22 cellular contexts compared by ENCODE assay signal in genomic region chr18:39796413-39796812, GRCh38.
DNase-seq lines count a peak whose midpoint lies in the region; ATAC-seq and TF ChIP-seq lines count a peak whose summit lies in the region.
"Had no signal": no experiment of that assay in that cellular context is flagged by ENCODE, and none has a peak within 500 bp of the region (broad histone marks: within the 10 kb centered on the region; RNA-seq: fewer than 3 reads in every experiment).

No MANE protein-coding gene starts in this region.

- H3K27ac ChIP-seq in breast epithelium (no peak overlapping the region), hepatocyte (peak overlapping the region; percentile 70)
- H3K27ac ChIP-seq: esophagus muscularis mucosa, thoracic aorta had no signal

- intact Hi-C loops in MCF 10A (cut with micrococcal nuclease) (no loop called here), breast epithelium (cut with DNase I; ENCODE audit: low total_unique reads) (no loop called here)

- CTCF ChIA-PET in MCF 10A (lab: Yijun Ruan, JAX) = interaction anchor here (0.5 to 2.4 kb wide), 5 partner anchors 9 to 1296 kb away, joined by 3 to 8 read pairs (median 4); no protein-coding TSS in a partner anchor

- DNase-seq in MCF 10A (ENCODE audit: unreplicated experiment) (no peak), breast epithelium (ENCODE audit: low spot score in 2 of 2) (no peak), SW480 (ENCODE audit: low spot score) (peak; percentile 45), hepatocyte (ENCODE audit: low spot score) (peak; percentile 46), RKO (ENCODE audit: low spot score) (no peak), NCI-H1417 (lab: John Stamatoyannopoulos, UW) (no peak)
- DNase-seq in activated T-cell treated with anti-CD3 and anti-CD28 coated beads, Interleukin-2, amount 50 U/mL, for 48 hours = no peak
- DNase-seq: activated CD4-positive, alpha-beta memory T cell treated with anti-CD3 and anti-CD28 coated beads, Interleukin-2, amount 10 ng/mL, durations not matched to agents 7 days and 5 days; activated naive CD4-positive, alpha-beta T cell treated with Interleukin-2 at 50 U/mL for 16 hours; activated T-cell treated with anti-CD3 and anti-CD28 coated beads, Interleukin-2, amount 50 U/mL, for 1 hour; caudate nucleus; glutamatergic neuron; HFFc6; NCI-H1436 treated with DMSO at 0.1 percent for 48 hours; occipital lobe; Right ventricle myocardium superior; T-cell had no signal

- H3K27me3 Mint-ChIP-seq in MCF 10A (ENCODE audit: insufficient read depth, unreplicated experiment) = no peaks in the 10 kb centered on the region
- H3K27me3 Mint-ChIP-seq: activated CD4-positive, alpha-beta memory T cell treated with anti-CD3 and anti-CD28 coated beads, Interleukin-2, amount 10 ng/mL, durations not matched to agents 7 days and 5 days had no signal

- peak overlapping the region; percentile 62 for H3K4me3 Mint-ChIP-seq in MCF 10A (ENCODE audit: unreplicated experiment)
- H3K4me3 Mint-ChIP-seq: activated CD4-positive, alpha-beta memory T cell treated with anti-CD3 and anti-CD28 coated beads, Interleukin-2, amount 10 ng/mL, durations not matched to agents 7 days and 5 days; HFFc6; stimulated activated effector memory CD8-positive, alpha-beta T cell treated with anti-CD3 and anti-CD28 coated beads, Interleukin-12 subunit alpha, Interleukin-12 subunit beta, amount 100 ng/mL, for 72 hours; T-cell had no signal

- H3K36me3 ChIP-seq in breast epithelium (no peaks in the 10 kb centered on the region), hepatocyte (replicated peaks; ENCODE audit: insufficient read depth, low read depth) (no peaks in the 10 kb centered on the region)
- H3K36me3 ChIP-seq: esophagus muscularis mucosa, thoracic aorta had no signal

- H3K4me3 ChIP-seq in breast epithelium (no peak overlapping the region), hepatocyte (no peak overlapping the region)
- H3K4me3 ChIP-seq: esophagus muscularis mucosa, thoracic aorta had no signal

- H3K9me2 ChIP-seq in hepatocyte (replicated peaks; ENCODE audit: insufficient read depth) = no peaks in the 10 kb centered on the region

- H3K36me3 Mint-ChIP-seq in MCF 10A (ENCODE audit: insufficient read depth, unreplicated experiment) = peaks cover 12% of the 10 kb centered on the region
- H3K36me3 Mint-ChIP-seq: stimulated activated effector memory CD8-positive, alpha-beta T cell treated with anti-CD3 and anti-CD28 coated beads, Interleukin-12 subunit alpha, Interleukin-12 subunit beta, amount 100 ng/mL, for 72 hours; T-cell had no signal

- no peak for TF ChIP-seq CTCF in MCF 10A (IDR thresholded peaks at IDR 0.05; ENCODE audit: unreplicated experiment)
- no peak for TF ChIP-seq CTCF in breast epithelium (IDR thresholded peaks at IDR 0.05)
- no peak for TF ChIP-seq CTCF in hepatocyte (IDR thresholded peaks at IDR 0.05; ENCODE audit: poor library complexity)

- H4K20me1 ChIP-seq in hepatocyte (ENCODE audit: insufficient read depth, poor library complexity, severe bottlenecking) = no peaks in the 10 kb centered on the region

- peak overlapping the region; percentile 68 for H3K4me2 ChIP-seq in hepatocyte

- peaks cover 44% of the 10 kb centered on the region for H3K4me1 Mint-ChIP-seq in MCF 10A (ENCODE audit: insufficient read depth, unreplicated experiment)
- H3K4me1 Mint-ChIP-seq: activated CD4-positive, alpha-beta memory T cell treated with anti-CD3 and anti-CD28 coated beads, Interleukin-2, amount 10 ng/mL, durations not matched to agents 7 days and 5 days; stimulated activated effector memory CD8-positive, alpha-beta T cell treated with anti-CD3 and anti-CD28 coated beads, Interleukin-12 subunit alpha, Interleukin-12 subunit beta, amount 100 ng/mL, for 72 hours had no signal

- H3K9me3 ChIP-seq in breast epithelium (no peaks in the 10 kb centered on the region), hepatocyte (ENCODE audit: low read depth) (no peaks in the 10 kb centered on the region)
- H3K9me3 ChIP-seq: esophagus muscularis mucosa, thoracic aorta had no signal

- TF ChIP-seq POLR2A in breast epithelium (IDR thresholded peaks at IDR 0.05) = no peak

- POLR2A ChIA-PET in MCF 10A (lab: Yijun Ruan, JAX) = interaction anchor here (0.6 to 5.9 kb wide), 7 partner anchors 8 to 518 kb away, joined by 3 to 34 read pairs (median 3); no protein-coding TSS in a partner anchor

- H3K27ac Mint-ChIP-seq in MCF 10A (ENCODE audit: low read depth, unreplicated experiment) = peak overlapping the region; percentile 49
- H3K27ac Mint-ChIP-seq: activated CD4-positive, alpha-beta memory T cell treated with anti-CD3 and anti-CD28 coated beads, Interleukin-2, amount 10 ng/mL, durations not matched to agents 7 days and 5 days; HFFc6; stimulated activated effector memory CD8-positive, alpha-beta T cell treated with anti-CD3 and anti-CD28 coated beads, Interleukin-12 subunit alpha, Interleukin-12 subunit beta, amount 100 ng/mL, for 72 hours; T-cell had no signal

- 81% methylated on average over 3 of the region's 3 CpGs for WGBS in hepatocyte (ENCODE audit: low lambda C conversion rate, missing lambda C conversion rate)

- no peaks in the 10 kb centered on the region for H3K27me3 ChIP-seq in breast epithelium
- no peaks in the 10 kb centered on the region for H3K27me3 ChIP-seq in hepatocyte

- H3K9me3 Mint-ChIP-seq in MCF 10A (ENCODE audit: unreplicated experiment) = no peaks in the 10 kb centered on the region
- H3K9me3 Mint-ChIP-seq: HFFc6 had no signal

- ATAC-seq in HG02623 (IDR thresholded peaks at IDR 0.05; ENCODE audit: unreplicated experiment) = no peak
- ATAC-seq: right cardiac atrium; stimulated activated effector memory CD8-positive, alpha-beta T cell treated with anti-CD3 and anti-CD28 coated beads, Interleukin-12 subunit alpha, Interleukin-12 subunit beta, amount 100 ng/mL, for 72 hours; T-cell had no signal

- H3K79me2 ChIP-seq in hepatocyte = peaks cover 4% of the 10 kb centered on the region

- H2AFZ ChIP-seq in hepatocyte = peak overlapping the region; percentile 39

- no TSS peak for BruUV-seq in MCF 10A (replicated peaks; lab: Mats Ljungman, UMichigan)

- H3K4me1 ChIP-seq in breast epithelium (no peaks in the 10 kb centered on the region), hepatocyte (ENCODE audit: insufficient read depth) (no peaks in the 10 kb centered on the region)

Comparison
In these comparisons a context has a peak if more than half of its experiments do, and no peak if none do; other contexts are left out.
1. DNase-seq: peak in SW480 (single experiment) and hepatocyte (single experiment); none in MCF 10A (single experiment), breast epithelium (0 of 2), activated T-cell treated with anti-CD3 and anti-CD28 coated beads, Interleukin-2, amount 50 U/mL, for 48 hours (0 of 2), RKO (single experiment) and NCI-H1417 (0 of 3).